In genomic region chr10:32446701-32447406, GRCh38 we compare ENCODE assay signal across 8 cellular contexts. TPM values are rescaled to one million over a fixed set of nuclear protein-coding genes. Genes with fewer than 3 reads are reported as not detected.
DNase-seq lines count a peak whose midpoint lies in the region; ATAC-seq, FAIRE-seq and TF ChIP-seq lines count a peak whose summit lies in the region.

No MANE protein-coding gene starts in this region.

- CTCF ChIA-PET in A549 (lab: Yijun Ruan, JAX), result no interaction called here

- no peak for TF ChIP-seq RAD21 in A549 (conservative IDR thresholded peaks at IDR 0.05 in 1 of 2, IDR thresholded peaks at IDR 0.05 in 1 of 2)

- peak overlapping the region; percentile 86 for H3K4me2 ChIP-seq in A549

- TF ChIP-seq EP300 in A549 (IDR thresholded peaks at IDR 0.05) (no peak), stomach (IDR thresholded peaks at IDR 0.05) (no peak)

- intact Hi-C loops in stomach (cut with DNase I; ENCODE audit: low total_unique reads), result no loop called here

- H3K4me3 ChIP-seq in A549, result peak overlapping the region; percentile 55
- H3K4me3 ChIP-seq in cardiac fibroblast (replicated peaks in 1 of 2; ENCODE audit: low read depth in 2 of 2, low read length in 2 of 2), result peak overlapping the region; percentile 78 to 82
- peak overlapping the region; percentile 74 for H3K4me3 ChIP-seq in kidney epithelial cell (ENCODE audit: low read depth, low read length)
- peak overlapping the region; percentile 50 to 65 (median 57) for H3K4me3 ChIP-seq in stomach

- peak; percentile 5 to 31 for DNase-seq in A549 (ENCODE audit: low read depth in 1 of 2, low spot score in 1 of 2)
- peak; percentile 31 for DNase-seq in GM03348 (ENCODE audit: low spot score)
- DNase-seq in NCI-H460 (ENCODE audit: extremely low read depth, low read depth), result peak; percentile 4
- DNase-seq in cardiac fibroblast (ENCODE audit: low read depth in 2 of 2), result peak in 1 of 2 donors; percentile 54
- DNase-seq in kidney epithelial cell (ENCODE audit: low read depth), result no peak
- no peak for DNase-seq in stomach
- no peak for DNase-seq in OCI-M2 (lab: John Stamatoyannopoulos, UW; ENCODE audit: unreplicated experiment)

- H3K27me3 ChIP-seq in kidney epithelial cell (ENCODE audit: control insufficient read depth, insufficient read depth, low read length) (no peaks in the 10 kb centered on the region), stomach (no peaks in the 10 kb centered on the region)

- no peaks in the 10 kb centered on the region for H3K9me3 ChIP-seq in A549
- H3K9me3 ChIP-seq in stomach, result no peaks in the 10 kb centered on the region

- TF ChIP-seq POLR2A in A549 (IDR thresholded peaks at IDR 0.05; ENCODE audit: low read length) (no peak), stomach (IDR thresholded peaks at IDR 0.05) (no peak)

- H3K4me1 ChIP-seq in A549 (peaks cover 8% of the 10 kb centered on the region; the same call in 2 of the 3 replicates), stomach (peaks cover 0 to 19% (median 10%) of the 10 kb centered on the region in 4 donors)

- FAIRE-seq in A549 (lab: Jason Lieb, UNC), result peak; percentile 67

- POLR2A ChIA-PET in A549 (lab: Yijun Ruan, JAX), result no interaction called here

- no peak for TF ChIP-seq CTCF in A549 (IDR thresholded peaks at IDR 0.05)
- TF ChIP-seq CTCF in cardiac fibroblast (IDR thresholded peaks at IDR 0.05; ENCODE audit: low read depth, low read length), result no peak
- no peak for TF ChIP-seq CTCF in kidney epithelial cell (IDR thresholded peaks at IDR 0.05; ENCODE audit: insufficient read depth, low read length, poor library complexity, severe bottlenecking)
- no peak for TF ChIP-seq CTCF in stomach (IDR thresholded peaks at IDR 0.05)

- peak overlapping the region; percentile 90 to 91 for H3K27ac ChIP-seq in A549
- peak overlapping the region; percentile 92 to 99 (median 95) for H3K27ac ChIP-seq in stomach

- peak; percentile 52 to 59; a peak in 5 of 6 replicates for ATAC-seq in A549
- ATAC-seq in HG02588 (IDR thresholded peaks at IDR 0.05; ENCODE audit: unreplicated experiment), result no peak

- H3K36me3 ChIP-seq in kidney epithelial cell (ENCODE audit: control insufficient read depth, insufficient read depth, low read length), result no peaks in the 10 kb centered on the region
- H3K36me3 ChIP-seq in stomach, result peaks cover 0 to 3% (median 3%) of the 10 kb centered on the region in 4 donors

- 2% methylated on average over 12 of the region's 12 CpGs for WGBS in A549 (ENCODE audit: missing lambda C conversion rate)
- 1 to 11% (median 6%) methylated on average over 12 of the region's 12 CpGs for WGBS in stomach, 5 donors

TF ChIP-seq in A549, 52 proteins besides CTCF, POLR2A, EP300 and RAD21:
- TF ChIP-seq BCL3 (IDR thresholded peaks at IDR 0.05) (0 out of 3 replicates have a peak, but pooled peaks have one; percentile 29), USF2 (IDR thresholded peaks at IDR 0.05) (no peak)

RNA-seq across cellular contexts. Expression of gene CCDC7, which starts 0.9 kb away (rescaled TPM):
- polyA plus RNA-seq in A549 (2011; rRNA removed) (2.7 and 2.9 TPM in 2 replicates), A549 (2017; fragmentation: RNase III; extraction: RNeasy Plus Mini Kit Qiagen cat#74134 plus additional on column Dnase treatment) (1.2 to 1.6 TPM (median 1.3 TPM) in 3 replicates), stomach (10 to 100 TPM in 1 of 3 donors, 1 to 10 TPM in 2; 1.0 to 13.9 (median 1.3) TPM)
- polyA plus RNA-seq in A549 (2012; cell fraction: cytosol; rRNA removed), result 0.48 and 0.52 TPM in 2 replicates
- polyA plus RNA-seq in A549 (2012; cell fraction: nucleus; rRNA removed), result 0.31 and 0.62 TPM in 2 replicates
- 1.4 and 2.4 TPM in 2 replicates for polyA minus RNA-seq in A549 (2011; rRNA and poly(A)+ RNA removed)
- total RNA-seq in NCI-H460 (2014; rRNA removed; shearing (Covaris generic)), result 5.4 and 6.9 TPM in 2 replicates
- polyA plus RNA-seq in NCI-H460 (2014; cell fraction: nucleus; rRNA removed), result 3.6 and 10.6 TPM in 2 replicates
- total RNA-seq in kidney epithelial cell (2.7 and 3.7 TPM in 2 replicates), stomach (10 to 100 TPM in 2 of 5 donors, 1 to 10 TPM in 3; 2.0 to 27.2 (median 7.7) TPM)

Comparison
In these comparisons a context has a peak if more than half of its experiments do, and no peak if none do; other contexts are left out.
1. DNase-seq: peak in A549 (2 of 2), GM03348 (single experiment) and NCI-H460 (single experiment); none in kidney epithelial cell (single experiment), stomach (single experiment) and OCI-M2 (single experiment).
2. Peak in every context shown above with its lines, with median percentiles within 50 percentile points of each other: H3K4me3 ChIP-seq.